8 cellular contexts compared by ENCODE assay signal in genomic region chr17:7307686-7308624, GRCh38.
DNase-seq lines count a peak whose midpoint lies in the region; ATAC-seq lines count a peak whose summit lies in the region.

No MANE protein-coding gene starts in this region.

- H3K4me3 Mint-ChIP-seq in memory B cell = peak overlapping the region; percentile 88
- H3K4me3 Mint-ChIP-seq in stimulated activated naive CD8-positive, alpha-beta T cell treated with anti-CD3 and anti-CD28 coated beads, Interleukin-15, Interleukin-2, amounts not matched to agents 100 ng/mL and 50 ng/mL, for 24 hours = peak overlapping the region; percentile 98

- ATAC-seq in memory B cell (ENCODE audit: low read depth) (peak; percentile 25), HG02840 (IDR thresholded peaks at IDR 0.05; ENCODE audit: low FRiP score, unreplicated experiment) (no peak)

- H3K9me3 Mint-ChIP-seq in memory B cell = no peaks in the 10 kb centered on the region
- no peaks in the 10 kb centered on the region for H3K9me3 Mint-ChIP-seq in stimulated activated naive CD8-positive, alpha-beta T cell treated with anti-CD3 and anti-CD28 coated beads, Interleukin-15, Interleukin-2, amounts not matched to agents 100 ng/mL and 50 ng/mL, for 24 hours

- peaks cover 10% of the 10 kb centered on the region; the same call in 1 of the 2 replicates for H3K4me1 ChIP-seq in HUES48 (ENCODE audit: control insufficient read depth, insufficient read depth, low read length)

- no peaks in the 10 kb centered on the region for H3K27me3 ChIP-seq in HUES48 (ENCODE audit: control insufficient read depth, insufficient read depth, low read length)

- H3K36me3 ChIP-seq in HUES48 (ENCODE audit: control insufficient read depth, insufficient read depth, low read length) = peaks cover 39% of the 10 kb centered on the region

- H3K27ac ChIP-seq in HUES48 (ENCODE audit: low read depth, low read length) = peak overlapping the region; percentile 96

- H3K36me3 Mint-ChIP-seq in memory B cell = peaks cover 31% of the 10 kb centered on the region
- H3K36me3 Mint-ChIP-seq in stimulated activated naive CD8-positive, alpha-beta T cell treated with anti-CD3 and anti-CD28 coated beads, Interleukin-15, Interleukin-2, amounts not matched to agents 100 ng/mL and 50 ng/mL, for 24 hours (ENCODE audit: low read depth) = peaks cover 51% of the 10 kb centered on the region

- DNase-seq in GDM1 (lab: John Stamatoyannopoulos, UW) (peak; percentile 41), memory B cell (ENCODE audit: low spot score in 2 of 2) (peak in 1 of 2 donors; percentile 65), NCI-H2081 treated with DMSO at 0.1 percent for 48 hours (lab: John Stamatoyannopoulos, UW) (no peak)
- peak; percentile 61 for DNase-seq in activated CD4-positive, alpha-beta T cell treated with anti-CD3 and anti-CD28 coated beads for 48 hours
- peak; percentile 54 for DNase-seq in effector CD8-positive, alpha-beta T cell (lab: John Stamatoyannopoulos, UW)

- peak overlapping the region; percentile 95 for H3K9ac ChIP-seq in HUES48 (ENCODE audit: low read depth, low read length)

- H3K27ac Mint-ChIP-seq in memory B cell = peak overlapping the region; percentile 97
- peak overlapping the region; percentile 100 for H3K27ac Mint-ChIP-seq in stimulated activated naive CD8-positive, alpha-beta T cell treated with anti-CD3 and anti-CD28 coated beads, Interleukin-15, Interleukin-2, amounts not matched to agents 100 ng/mL and 50 ng/mL, for 24 hours

- H3K4me1 Mint-ChIP-seq in memory B cell = peaks cover 32% of the 10 kb centered on the region
- peaks cover 53% of the 10 kb centered on the region for H3K4me1 Mint-ChIP-seq in stimulated activated naive CD8-positive, alpha-beta T cell treated with anti-CD3 and anti-CD28 coated beads, Interleukin-15, Interleukin-2, amounts not matched to agents 100 ng/mL and 50 ng/mL, for 24 hours (ENCODE audit: low read depth)

- no peaks in the 10 kb centered on the region for H3K27me3 Mint-ChIP-seq in memory B cell
- H3K27me3 Mint-ChIP-seq in stimulated activated naive CD8-positive, alpha-beta T cell treated with anti-CD3 and anti-CD28 coated beads, Interleukin-15, Interleukin-2, amounts not matched to agents 100 ng/mL and 50 ng/mL, for 24 hours = no peaks in the 10 kb centered on the region

- peak overlapping the region; percentile 99 for H3K4me3 ChIP-seq in HUES48 (ENCODE audit: low read depth, low read length)

- no peaks in the 10 kb centered on the region for H3K9me3 ChIP-seq in HUES48 (ENCODE audit: control insufficient read depth, insufficient read depth, low read length)
